Comparison of ENCODE assay signal across 23 cellular contexts in genomic region chr10:1476106-1476803, GRCh38.
DNase-seq lines count a peak whose midpoint lies in the region; ATAC-seq and TF ChIP-seq lines count a peak whose summit lies in the region.
"Had no signal": no experiment of that assay in that cellular context is flagged by ENCODE, and none has a peak within 500 bp of the region (broad histone marks: within the 10 kb centered on the region; RNA-seq: fewer than 3 reads in every experiment).

No MANE protein-coding gene starts in this region.

- peak; percentile 63 for DNase-seq in Jurkat, Clone E6-1 (ENCODE audit: low read depth, low spot score)
- peak; percentile 63 for DNase-seq in NCI-H2171 treated with DMSO at 0.1 percent for 48 hours (lab: John Stamatoyannopoulos, UW)
- DNase-seq in endodermal cell, result no peak
- peak; percentile 39 for DNase-seq in putamen (ENCODE audit: low spot score)
- no peak for DNase-seq in AG08395 (ENCODE audit: low spot score)
- no peak for DNase-seq in activated CD4-positive, alpha-beta T cell treated with anti-CD3 and anti-CD28 coated beads, Interleukin-2, amount 50 U/mL, for 4 hours
- DNase-seq: activated CD8-positive, alpha-beta memory T cell treated with anti-CD3 and anti-CD28 coated beads for 24 hours; activated naive CD4-positive, alpha-beta T cell treated with Interleukin-2 at 50 U/mL for 16 hours; activated T-cell treated with anti-CD3 and anti-CD28 coated beads, Interleukin-2, amount 50 U/mL, for 4 hours; DMS79 treated with DMSO at 0.1 percent for 48 hours; Karpas-422; mesenchymal stem cell; naive thymus-derived CD4-positive, alpha-beta T cell; NCI-H2081; NCI-H524 treated with DMSO at 0.1 percent for 48 hours; OCI-M1; Right ventricle myocardium superior; stimulated activated CD4-positive, alpha-beta T cell treated with anti-CD3 and anti-CD28 coated beads, Interleukin-1b, Interleukin-23, amount 100 ng/mL, for 48 hours; stimulated activated naive CD4-positive, alpha-beta T cell; testis had no signal

- H3K4me1 Mint-ChIP-seq in endodermal cell, result peaks cover 11% of the 10 kb centered on the region

- no peak overlapping the region for H3K27ac Mint-ChIP-seq in endodermal cell
- H3K27ac Mint-ChIP-seq: naive thymus-derived CD4-positive, alpha-beta T cell had no signal

- peaks cover 29% of the 10 kb centered on the region for H3K9me3 Mint-ChIP-seq in endodermal cell
- H3K9me3 Mint-ChIP-seq: activated T-cell treated with anti-CD3 and anti-CD28 coated beads, Interleukin-2, amount 50 U/mL, for 4 hours had no signal

- 76 to 81% methylated on average over 11 to 16 of the region's 16 CpGs for WGBS in endodermal cell (ENCODE audit: insufficient coverage in 1 of 2, insufficient read length in 1 of 2), 2 experiments

- no peaks in the 10 kb centered on the region for H3K36me3 Mint-ChIP-seq in endodermal cell (ENCODE audit: low read depth)

- no peak overlapping the region for H3K4me3 Mint-ChIP-seq in endodermal cell
- H3K4me3 Mint-ChIP-seq: activated T-cell treated with anti-CD3 and anti-CD28 coated beads, Interleukin-2, amount 50 U/mL, for 4 hours; naive thymus-derived CD4-positive, alpha-beta T cell had no signal

- H3K9me3 ChIP-seq in endodermal cell (ENCODE audit: control insufficient read depth, low read length), result no peaks in the 10 kb centered on the region
- H3K9me3 ChIP-seq: testis, vagina had no signal

- H3K9ac ChIP-seq in endodermal cell (ENCODE audit: extremely low read depth, low read length, poor library complexity, severe bottlenecking), result no peak overlapping the region

- H3K27me3 ChIP-seq in endodermal cell (ENCODE audit: control insufficient read depth, insufficient read depth, low read length, poor library complexity, severe bottlenecking), result no peaks in the 10 kb centered on the region
- H3K27me3 ChIP-seq: testis, vagina had no signal

- H3K27me3 Mint-ChIP-seq in endodermal cell (ENCODE audit: insufficient read depth), result no peaks in the 10 kb centered on the region

- TF ChIP-seq CTCF in endodermal cell (conservative IDR thresholded peaks at IDR 0.05), result no peak

- ATAC-seq in GM18858 (IDR thresholded peaks at IDR 0.05; ENCODE audit: unreplicated experiment), result no peak
- ATAC-seq: activated T-cell treated with anti-CD3 and anti-CD28 coated beads, Interleukin-2, amount 50 U/mL, for 4 hours; naive thymus-derived CD4-positive, alpha-beta T cell had no signal

- no peaks in the 10 kb centered on the region for H3K4me1 ChIP-seq in endodermal cell (ENCODE audit: control insufficient read depth, insufficient read depth, low read length)
- H3K4me1 ChIP-seq: testis, vagina had no signal

- no peaks in the 10 kb centered on the region for H3K36me3 ChIP-seq in endodermal cell (ENCODE audit: control insufficient read depth, insufficient read depth, low read length)
- H3K36me3 ChIP-seq: vagina had no signal

- H3K27ac ChIP-seq in endodermal cell (ENCODE audit: low read depth, low read length), result peak overlapping the region; percentile 69
- H3K27ac ChIP-seq: coronary artery, testis, vagina had no signal

- H3K4me3 ChIP-seq in Jurkat, Clone E6-1 (ENCODE audit: low read length), result no peak overlapping the region
- H3K4me3 ChIP-seq in endodermal cell (ENCODE audit: low read length), result no peak overlapping the region
- H3K4me3 ChIP-seq: coronary artery, testis, vagina had no signal

Comparison
In these comparisons a context has a peak if more than half of its experiments do, and no peak if none do; other contexts are left out.
1. DNase-seq: peak in Jurkat, Clone E6-1 (single experiment), NCI-H2171 treated with DMSO at 0.1 percent for 48 hours (single experiment) and putamen (single experiment); none in endodermal cell (single experiment), AG08395 (single experiment) and activated CD4-positive, alpha-beta T cell treated with anti-CD3 and anti-CD28 coated beads, Interleukin-2, amount 50 U/mL, for 4 hours (0 of 2).